ENCODE assay signal across 10 cellular contexts in genomic region chr11:6402061-6402470, GRCh38. TPM values are rescaled to one million over a fixed set of nuclear protein-coding genes. Genes with fewer than 3 reads are reported as not detected.
A peak's percentile ranks its signal among the peaks of the same experiment; 100 is the strongest.
DNase-seq lines count a peak whose midpoint lies in the region; ATAC-seq and TF ChIP-seq lines count a peak whose summit lies in the region.
"Had no signal": no experiment of that assay in that cellular context is flagged by ENCODE, and none has a peak within 500 bp of the region (broad histone marks: within the 10 kb centered on the region; RNA-seq: fewer than 3 reads in every experiment).

No MANE protein-coding gene starts in this region.

- H3K36me3 ChIP-seq in thyroid gland = peaks cover 0 to 3% of the 10 kb centered on the region in 2 donors

- ATAC-seq in CD4-positive, alpha-beta T cell (ENCODE audit: poor library complexity) = peak; percentile 17
- ATAC-seq in GM19438 (IDR thresholded peaks at IDR 0.05; ENCODE audit: low read depth, unreplicated experiment) (peak; percentile 43), HG03103 (IDR thresholded peaks at IDR 0.05; ENCODE audit: low read depth, unreplicated experiment) (peak; percentile 28)
- ATAC-seq in activated naive CD8-positive, alpha-beta T cell treated with anti-CD3 and anti-CD28 coated beads, Interleukin-2, amount 10 ng/mL, durations not matched to agents 7 days and 5 days (ENCODE audit: low read depth) = peak; percentile 38

- CTCF ChIA-PET in CD4-positive, alpha-beta T cell (lab: Charles Lee) = interaction anchor here (0.7 to 4.8 kb wide), 8 partner anchors 12 to 281 kb away, joined by 3 to 26 read pairs (median 8); partner anchors contain the start of genes APBB1, MRPL17 and SMPD1

- no peak for DNase-seq in CD4-positive, alpha-beta T cell
- peak; percentile 68 for DNase-seq in activated naive CD8-positive, alpha-beta T cell treated with anti-CD3 and anti-CD28 coated beads, Interleukin-2, amount 10 ng/mL, durations not matched to agents 7 days and 5 days
- DNase-seq in thyroid gland (no peak), NCI-H2196 (lab: John Stamatoyannopoulos, UW; ENCODE audit: unreplicated experiment) (no peak), cardiac septum (ENCODE audit: low spot score) (no peak)
- no peak for DNase-seq in stimulated activated CD4-positive, alpha-beta T cell treated with anti-CD3 and anti-CD28 coated beads, Interleukin-2, amount 100 ng/mL, for 24 hours
- DNase-seq: Caco-2 had no signal

- no peaks in the 10 kb centered on the region for H3K27me3 Mint-ChIP-seq in CD4-positive, alpha-beta T cell
- no peaks in the 10 kb centered on the region for H3K27me3 Mint-ChIP-seq in activated naive CD8-positive, alpha-beta T cell treated with anti-CD3 and anti-CD28 coated beads, Interleukin-2, amount 10 ng/mL, durations not matched to agents 7 days and 5 days

- peak overlapping the region; percentile 91 for H3K27ac ChIP-seq in CD4-positive, alpha-beta T cell (ENCODE audit: low read depth, low read length)
- no peak overlapping the region for H3K27ac ChIP-seq in thyroid gland
- H3K27ac ChIP-seq: parathyroid adenoma had no signal

- H3K4me3 ChIP-seq in thyroid gland (replicated peaks in 1 of 3) = no peak overlapping the region

- H3K9me3 Mint-ChIP-seq in CD4-positive, alpha-beta T cell = no peaks in the 10 kb centered on the region
- no peaks in the 10 kb centered on the region for H3K9me3 Mint-ChIP-seq in activated naive CD8-positive, alpha-beta T cell treated with anti-CD3 and anti-CD28 coated beads, Interleukin-2, amount 10 ng/mL, durations not matched to agents 7 days and 5 days

- POLR2A ChIA-PET in CD4-positive, alpha-beta T cell (lab: Charles Lee) = interaction anchor here (0.9 to 8.6 kb wide), 17 partner anchors 11 to 343 kb away, joined by 3 to 253 read pairs (median 9); partner anchors contain the start of genes APBB1, ARFIP2, FHIP1B and HPX
- POLR2A ChIA-PET in activated naive CD8-positive, alpha-beta T cell treated with anti-CD3 and anti-CD28 coated beads, Interleukin-2, amount 10 ng/mL, durations not matched to agents 7 days and 5 days (lab: Charles Lee) = interaction anchor here (1.0 to 7.4 kb wide), 8 partner anchors 10 to 80 kb away, joined by 3 to 140 read pairs (median 12); partner anchors contain the start of genes APBB1, ARFIP2, SMPD1 and TIMM10B

- H3K4me1 ChIP-seq in thyroid gland = no peaks in the 10 kb centered on the region
- H3K4me1 ChIP-seq: parathyroid adenoma had no signal

- WGBS in thyroid gland, 2 donors = 88 to 93% methylated on average over 11 to 12 of the region's 12 CpGs

- intact Hi-C loops in CD4-positive, alpha-beta T cell (cut with DNase I, micrococcal nuclease) = loop anchor here (1.0 kb wide), 5 partner anchors 9 to 41 kb away; partner anchors contain the start of genes APBB1 (in 1 of the 2) and SMPD1 (in 1 of the 2)
- intact Hi-C loops in thyroid gland (cut with DNase I) (no loop called here), cardiac septum (cut with DNase I) (no loop called here)

- H3K4me3 Mint-ChIP-seq in CD4-positive, alpha-beta T cell = peak overlapping the region; percentile 84
- peak overlapping the region; percentile 83 for H3K4me3 Mint-ChIP-seq in activated naive CD8-positive, alpha-beta T cell treated with anti-CD3 and anti-CD28 coated beads, Interleukin-2, amount 10 ng/mL, durations not matched to agents 7 days and 5 days

- H3K9me3 ChIP-seq in CD4-positive, alpha-beta T cell (ENCODE audit: control insufficient read depth, low read length) = no peaks in the 10 kb centered on the region
- H3K9me3 ChIP-seq in thyroid gland = no peaks in the 10 kb centered on the region
- H3K9me3 ChIP-seq: Caco-2 had no signal

- no peak for TF ChIP-seq POLR2A in thyroid gland (IDR thresholded peaks at IDR 0.05)

- peaks cover 92% of the 10 kb centered on the region for H3K4me1 Mint-ChIP-seq in CD4-positive, alpha-beta T cell (ENCODE audit: low read depth)
- H3K4me1 Mint-ChIP-seq in activated naive CD8-positive, alpha-beta T cell treated with anti-CD3 and anti-CD28 coated beads, Interleukin-2, amount 10 ng/mL, durations not matched to agents 7 days and 5 days = peaks cover 53% of the 10 kb centered on the region

- H3K36me3 Mint-ChIP-seq in CD4-positive, alpha-beta T cell (ENCODE audit: low read depth) = peaks cover 78% of the 10 kb centered on the region
- H3K36me3 Mint-ChIP-seq in activated naive CD8-positive, alpha-beta T cell treated with anti-CD3 and anti-CD28 coated beads, Interleukin-2, amount 10 ng/mL, durations not matched to agents 7 days and 5 days = peaks cover 41% of the 10 kb centered on the region

- peak overlapping the region; percentile 97 for H3K27ac Mint-ChIP-seq in CD4-positive, alpha-beta T cell
- H3K27ac Mint-ChIP-seq in activated naive CD8-positive, alpha-beta T cell treated with anti-CD3 and anti-CD28 coated beads, Interleukin-2, amount 10 ng/mL, durations not matched to agents 7 days and 5 days = peak overlapping the region; percentile 94

- no peak for TF ChIP-seq CTCF in CD4-positive, alpha-beta T cell (IDR thresholded peaks at IDR 0.05)
- TF ChIP-seq CTCF in thyroid gland (IDR thresholded peaks at IDR 0.05) = no peak

- no peaks in the 10 kb centered on the region for H3K27me3 ChIP-seq in CD4-positive, alpha-beta T cell (ENCODE audit: control insufficient read depth, insufficient read depth, low read length)
- H3K27me3 ChIP-seq in thyroid gland = no peaks in the 10 kb centered on the region

RNA-seq across cellular contexts. Expression of gene SMPD1, which starts 11.8 kb away (rescaled TPM):
- 10 to 100 TPM; 70.9 to 75.0 TPM for total RNA-seq in CD4-positive, alpha-beta T cell
- total RNA-seq in activated naive CD8-positive, alpha-beta T cell treated with anti-CD3 and anti-CD28 coated beads, Interleukin-2, amount 10 ng/mL, durations not matched to agents 7 days and 5 days = 10 to 100 TPM; 40.7 to 42.6 TPM
- total RNA-seq in thyroid gland = 10 to 100 TPM; 39.6 to 82.4 (median 57.6) TPM
- total RNA-seq in cardiac septum = 57.8 TPM

RNA-seq across cellular contexts. Expression of gene APBB1, which starts 16.8 kb away (rescaled TPM):
- 100 to 1,000 TPM; 182 to 184 TPM for total RNA-seq in CD4-positive, alpha-beta T cell
- total RNA-seq in activated naive CD8-positive, alpha-beta T cell treated with anti-CD3 and anti-CD28 coated beads, Interleukin-2, amount 10 ng/mL, durations not matched to agents 7 days and 5 days = 10 to 100 TPM; 64.0 to 69.2 TPM
- total RNA-seq in thyroid gland (10 to 100 TPM; 36.4 to 54.1 (median 45.4) TPM), cardiac septum (72.0 TPM)

RNA-seq across cellular contexts. Expression of gene HPX, which starts 38.7 kb away (rescaled TPM):
- under 1 TPM; 0.52 to 0.87 TPM for total RNA-seq in CD4-positive, alpha-beta T cell
- total RNA-seq in activated naive CD8-positive, alpha-beta T cell treated with anti-CD3 and anti-CD28 coated beads, Interleukin-2, amount 10 ng/mL, durations not matched to agents 7 days and 5 days = 1 to 10 TPM in 1 of 2 experiments, under 1 TPM in 1; 0.58 to 1.3 TPM
- under 1 TPM in 2 of 4 donors, not detected in 2; 0.33 to 0.67 TPM for total RNA-seq in thyroid gland
- 0.27 TPM for total RNA-seq in cardiac septum

Comparison
In these comparisons a context has a peak if more than half of its experiments do, and no peak if none do; other contexts are left out.
1. intact Hi-C loops: an anchor here in CD4-positive, alpha-beta T cell (1.0 kb wide); none called in thyroid gland and cardiac septum.